ENCODE assay signal across 1 cellular context in the genomic region with DNA sequence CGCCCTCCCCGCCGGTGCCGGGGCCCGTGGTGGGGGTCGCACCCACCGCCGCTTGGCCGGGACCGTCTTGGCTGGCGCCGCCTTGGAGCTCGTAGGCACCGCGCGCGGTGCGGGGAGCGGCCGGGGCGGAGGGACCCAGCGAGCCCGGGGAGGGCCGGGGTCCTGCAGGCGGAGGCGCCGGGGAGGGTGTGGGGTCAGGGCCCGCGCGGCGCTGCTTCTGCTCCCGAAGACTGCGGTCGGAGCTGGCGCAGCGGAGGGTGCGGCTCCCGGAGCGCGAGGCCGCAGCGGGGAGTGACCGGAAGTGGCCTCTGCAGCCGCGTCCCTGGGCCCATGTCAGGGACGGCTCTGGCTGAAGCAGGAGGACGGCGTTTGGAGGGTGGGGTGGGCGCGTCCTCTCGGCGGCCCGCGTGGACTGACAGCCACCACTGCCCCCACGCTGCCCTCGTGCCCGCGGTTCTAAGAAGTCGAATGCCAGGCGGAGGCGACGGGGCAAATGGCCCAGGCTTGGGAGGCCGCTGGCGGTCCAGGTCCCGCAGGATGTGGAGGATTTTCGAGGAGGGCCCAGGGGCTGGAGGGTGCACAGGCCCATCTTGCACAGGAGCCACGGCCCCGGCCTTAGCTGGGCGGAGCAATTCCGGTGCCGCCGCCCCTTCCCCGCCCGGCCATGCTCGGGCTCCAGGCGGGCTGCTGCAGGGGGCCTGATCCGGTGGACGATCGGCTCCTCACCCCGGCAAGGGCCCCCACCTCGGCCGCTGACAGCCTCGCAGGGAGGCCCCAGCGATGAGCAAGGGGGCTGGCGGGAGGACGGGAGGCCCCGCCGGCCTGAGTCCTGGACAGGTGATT.
TF ChIP-seq lines count a peak whose summit lies in the region.

No MANE protein-coding gene starts in this region.

TF ChIP-seq in HepG2, 621 proteins besides CTCF, POLR2A, EP300 and RAD21 (continued from another document and continues in another):
- TF ChIP-seq ELF4 (CRISPR knock-in tag; IDR thresholded peaks at IDR 0.05; ENCODE audit: borderline replicate concordance), result no peak
- 0 out of 2 replicates have a peak, but pooled peaks have one; percentile 18 for TF ChIP-seq SALL2 (CRISPR knock-in tag; IDR thresholded peaks at IDR 0.05)
- TF ChIP-seq ZNF678 (CRISPR knock-in tag; IDR thresholded peaks at IDR 0.05), result 0 out of 2 replicates have a peak, but pooled peaks have one; percentile 43
- TF ChIP-seq KDM4B (CRISPR knock-in tag; IDR thresholded peaks at IDR 0.05), result peak; percentile 66; the same call in 1 of the 2 replicates
- peak; percentile 62; the same call in 1 of the 2 replicates for TF ChIP-seq SALL1 (CRISPR knock-in tag; IDR thresholded peaks at IDR 0.05)
- TF ChIP-seq, protein P1, sequence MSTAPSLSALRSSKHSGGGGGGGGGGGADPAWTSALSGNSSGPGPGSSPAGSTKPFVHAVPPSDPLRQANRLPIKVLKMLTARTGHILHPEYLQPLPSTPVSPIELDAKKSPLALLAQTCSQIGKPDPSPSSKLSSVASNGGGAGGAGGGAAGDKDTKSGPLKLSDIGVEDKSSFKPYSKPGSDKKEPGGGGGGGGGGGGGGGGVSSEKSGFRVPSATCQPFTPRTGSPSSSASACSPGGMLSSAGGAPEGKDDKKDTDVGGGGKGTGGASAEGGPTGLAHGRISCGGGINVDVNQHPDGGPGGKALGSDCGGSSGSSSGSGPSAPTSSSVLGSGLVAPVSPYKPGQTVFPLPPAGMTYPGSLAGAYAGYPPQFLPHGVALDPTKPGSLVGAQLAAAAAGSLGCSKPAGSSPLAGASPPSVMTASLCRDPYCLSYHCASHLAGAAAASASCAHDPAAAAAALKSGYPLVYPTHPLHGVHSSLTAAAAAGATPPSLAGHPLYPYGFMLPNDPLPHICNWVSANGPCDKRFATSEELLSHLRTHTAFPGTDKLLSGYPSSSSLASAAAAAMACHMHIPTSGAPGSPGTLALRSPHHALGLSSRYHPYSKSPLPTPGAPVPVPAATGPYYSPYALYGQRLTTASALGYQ (CRISPR knock-in tag; IDR thresholded peaks at IDR 0.05), result no peak
- TF ChIP-seq, protein P2, sequence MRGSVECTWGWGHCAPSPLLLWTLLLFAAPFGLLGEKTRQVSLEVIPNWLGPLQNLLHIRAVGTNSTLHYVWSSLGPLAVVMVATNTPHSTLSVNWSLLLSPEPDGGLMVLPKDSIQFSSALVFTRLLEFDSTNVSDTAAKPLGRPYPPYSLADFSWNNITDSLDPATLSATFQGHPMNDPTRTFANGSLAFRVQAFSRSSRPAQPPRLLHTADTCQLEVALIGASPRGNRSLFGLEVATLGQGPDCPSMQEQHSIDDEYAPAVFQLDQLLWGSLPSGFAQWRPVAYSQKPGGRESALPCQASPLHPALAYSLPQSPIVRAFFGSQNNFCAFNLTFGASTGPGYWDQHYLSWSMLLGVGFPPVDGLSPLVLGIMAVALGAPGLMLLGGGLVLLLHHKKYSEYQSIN (CRISPR knock-in tag; IDR thresholded peaks at IDR 0.05; ENCODE audit: borderline replicate concordance), result no peak
- peak; percentile 73 for TF ChIP-seq THAP11 (CRISPR knock-in tag; IDR thresholded peaks at IDR 0.05)
- TF ChIP-seq MTF2 (CRISPR knock-in tag; IDR thresholded peaks at IDR 0.05; ENCODE audit: borderline replicate concordance), result no peak
- TF ChIP-seq FOXM1 (CRISPR knock-in tag; IDR thresholded peaks at IDR 0.05), result 0 out of 2 replicates have a peak, but pooled peaks have one; percentile 35
- TF ChIP-seq RXRA (CRISPR knock-in tag; IDR thresholded peaks at IDR 0.05), result peak; percentile 71; the same call in 1 of the 2 replicates
- TF ChIP-seq, protein P3, sequence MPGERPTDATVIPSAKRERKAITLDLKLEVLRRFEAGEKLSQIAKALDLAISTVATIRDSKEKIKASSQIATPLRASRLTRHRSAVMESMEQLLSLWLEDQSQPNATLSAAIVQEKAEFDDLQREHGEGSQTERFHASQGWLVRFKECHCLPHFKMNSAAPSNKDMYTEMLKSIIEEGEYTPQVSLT (CRISPR knock-in tag; IDR thresholded peaks at IDR 0.05; ENCODE audit: borderline replicate concordance, low read depth), result no peak; the same call in 1 of the 2 replicates
- TF ChIP-seq ZNF260 (CRISPR knock-in tag; IDR thresholded peaks at IDR 0.05; ENCODE audit: borderline replicate concordance, low read depth), result no peak
- TF ChIP-seq ZNF543 (CRISPR knock-in tag; IDR thresholded peaks at IDR 0.05), result peak; percentile 31; the same call in 1 of the 2 replicates
- TF ChIP-seq, protein P4, sequence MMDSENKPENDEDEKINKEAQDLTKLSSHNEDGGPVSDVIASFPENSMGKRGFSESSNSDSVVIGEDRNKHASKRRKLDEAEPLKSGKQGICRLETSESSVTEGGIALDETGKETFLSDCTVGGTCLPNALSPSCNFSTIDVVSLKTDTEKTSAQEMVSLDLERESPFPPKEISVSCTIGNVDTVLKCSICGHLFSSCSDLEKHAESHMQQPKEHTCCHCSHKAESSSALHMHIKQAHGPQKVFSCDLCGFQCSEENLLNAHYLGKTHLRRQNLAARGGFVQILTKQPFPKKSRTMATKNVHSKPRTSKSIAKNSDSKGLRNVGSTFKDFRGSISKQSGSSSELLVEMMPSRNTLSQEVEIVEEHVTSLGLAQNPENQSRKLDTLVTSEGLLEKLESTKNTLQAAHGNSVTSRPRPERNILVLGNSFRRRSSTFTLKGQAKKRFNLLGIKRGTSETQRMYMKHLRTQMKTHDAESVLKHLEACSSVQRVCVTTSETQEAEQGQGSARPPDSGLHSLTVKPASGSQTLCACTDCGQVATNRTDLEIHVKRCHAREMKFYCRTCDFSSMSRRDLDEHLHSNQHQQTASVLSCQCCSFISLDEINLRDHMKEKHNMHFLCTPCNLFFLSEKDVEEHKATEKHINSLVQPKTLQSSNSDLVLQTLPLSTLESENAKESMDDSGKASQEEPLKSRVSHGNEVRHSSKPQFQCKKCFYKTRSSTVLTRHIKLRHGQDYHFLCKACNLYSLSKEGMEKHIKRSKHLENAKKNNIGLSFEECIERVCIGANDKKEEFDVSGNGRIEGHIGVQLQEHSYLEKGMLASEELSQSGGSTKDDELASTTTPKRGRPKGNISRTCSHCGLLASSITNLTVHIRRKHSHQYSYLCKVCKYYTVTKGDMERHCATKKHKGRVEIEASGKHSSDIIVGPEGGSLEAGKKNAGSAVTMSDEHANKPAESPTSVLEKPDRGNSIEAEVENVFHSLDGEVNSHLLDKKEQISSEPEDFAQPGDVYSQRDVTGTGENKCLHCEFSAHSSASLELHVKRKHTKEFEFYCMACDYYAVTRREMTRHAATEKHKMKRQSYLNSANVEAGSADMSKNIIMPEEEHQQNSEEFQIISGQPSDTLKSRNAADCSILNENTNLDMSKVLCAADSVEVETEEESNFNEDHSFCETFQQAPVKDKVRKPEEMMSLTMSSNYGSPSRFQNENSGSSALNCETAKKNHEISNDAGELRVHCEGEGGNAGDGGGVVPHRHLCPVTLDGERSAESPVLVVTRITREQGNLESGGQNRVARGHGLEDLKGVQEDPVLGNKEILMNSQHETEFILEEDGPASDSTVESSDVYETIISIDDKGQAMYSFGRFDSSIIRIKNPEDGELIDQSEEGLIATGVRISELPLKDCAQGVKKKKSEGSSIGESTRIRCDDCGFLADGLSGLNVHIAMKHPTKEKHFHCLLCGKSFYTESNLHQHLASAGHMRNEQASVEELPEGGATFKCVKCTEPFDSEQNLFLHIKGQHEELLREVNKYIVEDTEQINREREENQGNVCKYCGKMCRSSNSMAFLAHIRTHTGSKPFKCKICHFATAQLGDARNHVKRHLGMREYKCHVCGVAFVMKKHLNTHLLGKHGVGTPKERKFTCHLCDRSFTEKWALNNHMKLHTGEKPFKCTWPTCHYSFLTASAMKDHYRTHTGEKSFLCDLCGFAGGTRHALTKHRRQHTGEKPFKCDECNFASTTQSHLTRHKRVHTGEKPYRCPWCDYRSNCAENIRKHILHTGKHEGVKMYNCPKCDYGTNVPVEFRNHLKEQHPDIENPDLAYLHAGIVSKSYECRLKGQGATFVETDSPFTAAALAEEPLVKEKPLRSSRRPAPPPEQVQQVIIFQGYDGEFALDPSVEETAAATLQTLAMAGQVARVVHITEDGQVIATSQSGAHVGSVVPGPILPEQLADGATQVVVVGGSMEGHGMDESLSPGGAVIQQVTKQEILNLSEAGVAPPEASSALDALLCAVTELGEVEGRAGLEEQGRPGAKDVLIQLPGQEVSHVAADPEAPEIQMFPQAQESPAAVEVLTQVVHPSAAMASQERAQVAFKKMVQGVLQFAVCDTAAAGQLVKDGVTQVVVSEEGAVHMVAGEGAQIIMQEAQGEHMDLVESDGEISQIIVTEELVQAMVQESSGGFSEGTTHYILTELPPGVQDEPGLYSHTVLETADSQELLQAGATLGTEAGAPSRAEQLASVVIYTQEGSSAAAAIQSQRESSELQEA (CRISPR knock-in tag; IDR thresholded peaks at IDR 0.05; ENCODE audit: not compliant biosample characterization), result peak; percentile 28
- TF ChIP-seq ATF7 (IDR thresholded peaks at IDR 0.05), result no peak
- no peak for TF ChIP-seq ATF7 (CRISPR knock-in tag; IDR thresholded peaks at IDR 0.05)
- no peak for TF ChIP-seq ZNF484 (CRISPR knock-in tag; IDR thresholded peaks at IDR 0.05; ENCODE audit: borderline replicate concordance, low read depth)
- TF ChIP-seq, protein P5, sequence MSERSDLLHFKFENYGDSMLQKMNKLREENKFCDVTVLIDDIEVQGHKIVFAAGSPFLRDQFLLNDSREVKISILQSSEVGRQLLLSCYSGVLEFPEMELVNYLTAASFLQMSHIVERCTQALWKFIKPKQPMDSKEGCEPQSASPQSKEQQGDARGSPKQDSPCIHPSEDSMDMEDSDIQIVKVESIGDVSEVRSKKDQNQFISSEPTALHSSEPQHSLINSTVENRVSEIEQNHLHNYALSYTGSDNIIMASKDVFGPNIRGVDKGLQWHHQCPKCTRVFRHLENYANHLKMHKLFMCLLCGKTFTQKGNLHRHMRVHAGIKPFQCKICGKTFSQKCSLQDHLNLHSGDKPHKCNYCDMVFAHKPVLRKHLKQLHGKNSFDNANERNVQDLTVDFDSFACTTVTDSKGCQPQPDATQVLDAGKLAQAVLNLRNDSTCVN (CRISPR knock-in tag; IDR thresholded peaks at IDR 0.05; ENCODE audit: borderline replicate concordance), result no peak
- no peak for TF ChIP-seq SRSF9 (IDR thresholded peaks at IDR 0.05; ENCODE audit: borderline replicate concordance, insufficient read depth, low read depth, low read length, poor library complexity, severe bottlenecking)
- TF ChIP-seq, protein P6, sequence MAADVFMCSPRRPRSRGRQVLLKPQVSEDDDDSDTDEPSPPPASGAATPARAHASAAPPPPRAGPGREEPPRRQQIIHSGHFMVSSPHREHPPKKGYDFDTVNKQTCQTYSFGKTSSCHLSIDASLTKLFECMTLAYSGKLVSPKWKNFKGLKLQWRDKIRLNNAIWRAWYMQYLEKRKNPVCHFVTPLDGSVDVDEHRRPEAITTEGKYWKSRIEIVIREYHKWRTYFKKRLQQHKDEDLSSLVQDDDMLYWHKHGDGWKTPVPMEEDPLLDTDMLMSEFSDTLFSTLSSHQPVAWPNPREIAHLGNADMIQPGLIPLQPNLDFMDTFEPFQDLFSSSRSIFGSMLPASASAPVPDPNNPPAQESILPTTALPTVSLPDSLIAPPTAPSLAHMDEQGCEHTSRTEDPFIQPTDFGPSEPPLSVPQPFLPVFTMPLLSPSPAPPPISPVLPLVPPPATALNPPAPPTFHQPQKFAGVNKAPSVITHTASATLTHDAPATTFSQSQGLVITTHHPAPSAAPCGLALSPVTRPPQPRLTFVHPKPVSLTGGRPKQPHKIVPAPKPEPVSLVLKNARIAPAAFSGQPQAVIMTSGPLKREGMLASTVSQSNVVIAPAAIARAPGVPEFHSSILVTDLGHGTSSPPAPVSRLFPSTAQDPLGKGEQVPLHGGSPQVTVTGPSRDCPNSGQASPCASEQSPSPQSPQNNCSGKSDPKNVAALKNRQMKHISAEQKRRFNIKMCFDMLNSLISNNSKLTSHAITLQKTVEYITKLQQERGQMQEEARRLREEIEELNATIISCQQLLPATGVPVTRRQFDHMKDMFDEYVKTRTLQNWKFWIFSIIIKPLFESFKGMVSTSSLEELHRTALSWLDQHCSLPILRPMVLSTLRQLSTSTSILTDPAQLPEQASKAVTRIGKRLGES (CRISPR knock-in tag; IDR thresholded peaks at IDR 0.05; ENCODE audit: borderline replicate concordance), result no peak
- TF ChIP-seq ZNF251 (CRISPR knock-in tag; IDR thresholded peaks at IDR 0.05), result no peak
- TF ChIP-seq, protein P7, sequence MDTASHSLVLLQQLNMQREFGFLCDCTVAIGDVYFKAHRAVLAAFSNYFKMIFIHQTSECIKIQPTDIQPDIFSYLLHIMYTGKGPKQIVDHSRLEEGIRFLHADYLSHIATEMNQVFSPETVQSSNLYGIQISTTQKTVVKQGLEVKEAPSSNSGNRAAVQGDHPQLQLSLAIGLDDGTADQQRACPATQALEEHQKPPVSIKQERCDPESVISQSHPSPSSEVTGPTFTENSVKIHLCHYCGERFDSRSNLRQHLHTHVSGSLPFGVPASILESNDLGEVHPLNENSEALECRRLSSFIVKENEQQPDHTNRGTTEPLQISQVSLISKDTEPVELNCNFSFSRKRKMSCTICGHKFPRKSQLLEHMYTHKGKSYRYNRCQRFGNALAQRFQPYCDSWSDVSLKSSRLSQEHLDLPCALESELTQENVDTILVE (CRISPR knock-in tag; IDR thresholded peaks at IDR 0.05), result peak; percentile 82; the same call in 1 of the 2 replicates
- peak; percentile 90 for TF ChIP-seq RBFOX2 (IDR thresholded peaks at IDR 0.05; ENCODE audit: low read depth, low read length)
- 0 out of 2 replicates have a peak, but pooled peaks have one; percentile 56 for TF ChIP-seq FOXC1 (CRISPR knock-in tag; IDR thresholded peaks at IDR 0.05; ENCODE audit: borderline replicate concordance)
- no peak for TF ChIP-seq EHMT2 (IDR thresholded peaks at IDR 0.05; ENCODE audit: borderline replicate concordance, low read depth, low read length)
- TF ChIP-seq, protein P8, sequence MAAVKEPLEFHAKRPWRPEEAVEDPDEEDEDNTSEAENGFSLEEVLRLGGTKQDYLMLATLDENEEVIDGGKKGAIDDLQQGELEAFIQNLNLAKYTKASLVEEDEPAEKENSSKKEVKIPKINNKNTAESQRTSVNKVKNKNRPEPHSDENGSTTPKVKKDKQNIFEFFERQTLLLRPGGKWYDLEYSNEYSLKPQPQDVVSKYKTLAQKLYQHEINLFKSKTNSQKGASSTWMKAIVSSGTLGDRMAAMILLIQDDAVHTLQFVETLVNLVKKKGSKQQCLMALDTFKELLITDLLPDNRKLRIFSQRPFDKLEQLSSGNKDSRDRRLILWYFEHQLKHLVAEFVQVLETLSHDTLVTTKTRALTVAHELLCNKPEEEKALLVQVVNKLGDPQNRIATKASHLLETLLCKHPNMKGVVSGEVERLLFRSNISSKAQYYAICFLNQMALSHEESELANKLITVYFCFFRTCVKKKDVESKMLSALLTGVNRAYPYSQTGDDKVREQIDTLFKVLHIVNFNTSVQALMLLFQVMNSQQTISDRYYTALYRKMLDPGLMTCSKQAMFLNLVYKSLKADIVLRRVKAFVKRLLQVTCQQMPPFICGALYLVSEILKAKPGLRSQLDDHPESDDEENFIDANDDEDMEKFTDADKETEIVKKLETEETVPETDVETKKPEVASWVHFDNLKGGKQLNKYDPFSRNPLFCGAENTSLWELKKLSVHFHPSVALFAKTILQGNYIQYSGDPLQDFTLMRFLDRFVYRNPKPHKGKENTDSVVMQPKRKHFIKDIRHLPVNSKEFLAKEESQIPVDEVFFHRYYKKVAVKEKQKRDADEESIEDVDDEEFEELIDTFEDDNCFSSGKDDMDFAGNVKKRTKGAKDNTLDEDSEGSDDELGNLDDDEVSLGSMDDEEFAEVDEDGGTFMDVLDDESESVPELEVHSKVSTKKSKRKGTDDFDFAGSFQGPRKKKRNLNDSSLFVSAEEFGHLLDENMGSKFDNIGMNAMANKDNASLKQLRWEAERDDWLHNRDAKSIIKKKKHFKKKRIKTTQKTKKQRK (IDR thresholded peaks at IDR 0.05; ENCODE audit: low read length), result no peak
- no peak; the same call in 1 of the 2 replicates for TF ChIP-seq RELA (CRISPR knock-in tag; IDR thresholded peaks at IDR 0.05)
